ENCODE assay signal across 1 cellular context in genomic region chr3:101779047-101779807, GRCh38.
A peak's percentile ranks its signal among the peaks of the same experiment; 100 is the strongest.
TF ChIP-seq lines count a peak whose summit lies in the region.

Gene NXPE3 (plus strand): TSS chr3:101779211. CDS start chr3:101785597, 6,386 bp downstream.

TF ChIP-seq in WTC11, 78 proteins besides CTCF, POLR2A, EP300 and RAD21 (continued from another document):
- TF ChIP-seq, protein P1, sequence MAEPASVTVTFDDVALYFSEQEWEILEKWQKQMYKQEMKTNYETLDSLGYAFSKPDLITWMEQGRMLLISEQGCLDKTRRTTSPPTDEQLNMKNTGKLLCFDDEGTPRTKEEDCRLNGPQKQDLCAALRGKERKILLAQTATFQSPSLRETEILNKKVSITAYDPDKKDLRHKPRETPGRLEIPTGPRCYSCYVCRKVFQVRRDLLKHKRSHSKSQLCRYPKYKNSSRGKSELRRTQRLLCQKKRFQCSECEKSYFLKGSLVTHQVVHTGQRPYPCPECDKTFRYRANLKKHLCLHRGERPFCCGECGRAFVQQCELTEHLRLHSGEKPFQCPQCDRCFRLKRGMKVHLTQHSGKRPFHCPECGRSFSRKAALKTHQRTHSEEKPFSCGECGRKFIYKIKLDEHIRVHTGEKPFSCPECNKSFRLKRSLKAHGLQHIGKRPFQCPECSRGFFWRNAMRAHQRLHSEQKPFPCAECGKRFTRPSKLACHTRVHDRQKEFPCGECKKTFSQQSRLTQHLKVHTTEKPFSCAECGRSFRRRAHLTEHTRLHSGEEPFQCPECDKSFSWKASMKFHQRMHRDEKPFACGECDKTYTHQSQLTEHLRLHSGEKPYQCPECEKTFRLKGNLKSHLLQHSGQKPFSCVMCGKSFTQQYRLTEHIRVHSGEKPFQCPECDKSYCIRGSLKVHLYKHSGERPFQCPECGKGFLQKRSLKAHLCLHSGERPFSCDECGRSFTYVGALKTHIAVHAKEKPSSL (CRISPR knock-in tag; conservative IDR thresholded peaks at IDR 0.05) = no peak
- no peak for TF ChIP-seq MYBL2 (CRISPR knock-in tag; IDR thresholded peaks at IDR 0.05)
- TF ChIP-seq HMGXB4 (CRISPR knock-in tag; IDR thresholded peaks at IDR 0.05) = peak; percentile 76; the same call in 1 of the 2 replicates
- TF ChIP-seq SOX15 (CRISPR knock-in tag; IDR thresholded peaks at IDR 0.05) = no peak
- TF ChIP-seq TCF7 (CRISPR knock-in tag; IDR thresholded peaks at IDR 0.05; ENCODE audit: low read depth) = no peak
- 0 out of 2 replicates have a peak, but pooled peaks have one; percentile 21 for TF ChIP-seq CREM (CRISPR knock-in tag; IDR thresholded peaks at IDR 0.05)
